In the genomic region with DNA sequence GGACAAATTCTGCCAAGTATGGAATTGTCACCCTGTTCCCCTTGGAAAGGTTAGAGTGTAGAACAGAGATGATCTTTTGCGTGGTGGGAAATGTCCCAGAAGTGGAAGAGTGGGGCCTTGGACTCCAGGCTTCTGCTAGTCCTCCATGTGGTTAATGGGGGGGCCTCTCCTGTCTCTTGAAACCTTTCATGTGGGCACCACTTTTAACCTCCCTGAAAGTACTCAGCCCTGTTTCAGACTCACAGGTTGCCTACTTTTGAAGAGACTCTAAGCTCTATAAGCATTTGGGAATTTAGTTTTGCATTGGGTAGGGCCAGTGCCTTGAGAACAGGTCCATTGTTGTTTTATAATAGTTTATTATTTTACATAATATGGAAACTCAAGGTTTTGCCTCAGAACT, we compare ENCODE assay signal across 15 cellular contexts. TPM values are rescaled to one million over a fixed set of nuclear protein-coding genes. Genes with fewer than 3 reads are reported as not detected.
DNase-seq lines count a peak whose midpoint lies in the region; ATAC-seq and TF ChIP-seq lines count a peak whose summit lies in the region.
"Had no signal": no experiment of that assay in that cellular context is flagged by ENCODE, and none has a peak within 500 bp of the region (broad histone marks: within the 10 kb centered on the region; RNA-seq: fewer than 3 reads in every experiment).

No MANE protein-coding gene starts in this region.

- H3K36me3 ChIP-seq in KMS-11 (ENCODE audit: insufficient read depth) (no peaks in the 10 kb centered on the region), esophagus squamous epithelium (peaks cover 0 to 51% (median 0%) of the 10 kb centered on the region in 3 donors)
- H3K36me3 ChIP-seq: colonic mucosa had no signal

- H3K27me3 ChIP-seq in KMS-11 (ENCODE audit: insufficient read depth, low read depth), result no peaks in the 10 kb centered on the region
- no peaks in the 10 kb centered on the region for H3K27me3 ChIP-seq in esophagus squamous epithelium
- H3K27me3 ChIP-seq: colonic mucosa, upper lobe of right lung had no signal

- H3K4me1 ChIP-seq in KMS-11 (ENCODE audit: low read depth, poor library complexity, severe bottlenecking) (peaks cover 53% of the 10 kb centered on the region), esophagus squamous epithelium (peaks cover 7 to 82% (median 42%) of the 10 kb centered on the region in 3 donors)

- no peak overlapping the region for H3K9ac ChIP-seq in KMS-11

- H3K36me3 Mint-ChIP-seq in activated CD8-positive, alpha-beta memory T cell treated with anti-CD3 and anti-CD28 coated beads, Interleukin-2, amount 10 ng/mL, durations not matched to agents 7 days and 5 days, result peaks cover 30% of the 10 kb centered on the region
- peaks cover 41 to 52% of the 10 kb centered on the region in 2 donors for H3K36me3 Mint-ChIP-seq in stimulated activated naive B cell treated with anti-CD40 and anti-IgM and Interleukin-4, amounts not matched to agents 10 μg/mL and 1 μg/mL and 100 μg/mL, for 72 hours
- peaks cover 43% of the 10 kb centered on the region for H3K36me3 Mint-ChIP-seq in activated CD4-positive, alpha-beta T cell treated with anti-CD3 and anti-CD28 coated beads, Interleukin-2, amount 10 ng/mL, durations not matched to agents 24 days and 14 days (ENCODE audit: low read depth)

- ATAC-seq in activated CD8-positive, alpha-beta memory T cell treated with anti-CD3 and anti-CD28 coated beads, Interleukin-2, amount 10 ng/mL, durations not matched to agents 7 days and 5 days, result no peak
- ATAC-seq in stimulated activated naive B cell treated with anti-CD40 and anti-IgM and Interleukin-4, amounts not matched to agents 10 μg/mL and 1 μg/mL and 100 μg/mL, for 72 hours (replicated peaks), result no peak
- ATAC-seq in HG02610 (IDR thresholded peaks at IDR 0.05; ENCODE audit: unreplicated experiment), result no peak
- ATAC-seq: upper lobe of right lung had no signal

- no peak overlapping the region for H2AFZ ChIP-seq in KMS-11 (ENCODE audit: low read depth)

- H3K79me2 ChIP-seq in KMS-11 (ENCODE audit: insufficient read depth, low read depth), result peaks cover 77% of the 10 kb centered on the region

- H3K4me1 Mint-ChIP-seq in activated CD8-positive, alpha-beta memory T cell treated with anti-CD3 and anti-CD28 coated beads, Interleukin-2, amount 10 ng/mL, durations not matched to agents 7 days and 5 days, result peaks cover 59% of the 10 kb centered on the region
- peaks cover 55 to 74% of the 10 kb centered on the region in 2 donors for H3K4me1 Mint-ChIP-seq in stimulated activated naive B cell treated with anti-CD40 and anti-IgM and Interleukin-4, amounts not matched to agents 10 μg/mL and 1 μg/mL and 100 μg/mL, for 72 hours
- peaks cover 54% of the 10 kb centered on the region for H3K4me1 Mint-ChIP-seq in activated CD4-positive, alpha-beta T cell treated with anti-CD3 and anti-CD28 coated beads, Interleukin-2, amount 10 ng/mL, durations not matched to agents 24 days and 14 days

- CTCF ChIA-PET in activated CD8-positive, alpha-beta memory T cell treated with anti-CD3 and anti-CD28 coated beads, Interleukin-2, amount 10 ng/mL, durations not matched to agents 7 days and 5 days (lab: Charles Lee), result no interaction called here

- H3K27ac Mint-ChIP-seq in activated CD8-positive, alpha-beta memory T cell treated with anti-CD3 and anti-CD28 coated beads, Interleukin-2, amount 10 ng/mL, durations not matched to agents 7 days and 5 days, result peak overlapping the region; percentile 13
- peak overlapping the region; percentile 49 for H3K27ac Mint-ChIP-seq in stimulated activated naive B cell treated with anti-CD40 and anti-IgM and Interleukin-4, amounts not matched to agents 10 μg/mL and 1 μg/mL and 100 μg/mL, for 72 hours
- no peak overlapping the region for H3K27ac Mint-ChIP-seq in activated CD4-positive, alpha-beta T cell treated with anti-CD3 and anti-CD28 coated beads, Interleukin-2, amount 10 ng/mL, durations not matched to agents 24 days and 14 days

- intact Hi-C loops in esophagus squamous epithelium (cut with DNase I), result no loop called here
- intact Hi-C loops in activated CD4-positive, alpha-beta T cell treated with anti-CD3 and anti-CD28 coated beads, Interleukin-2, amount 10 ng/mL, durations not matched to agents 24 days and 14 days (cut with micrococcal nuclease), result no loop called here

- 87 to 100% methylated on average over 1 of the region's 1 CpG for WGBS in esophagus squamous epithelium, 2 donors

- TF ChIP-seq CTCF in KMS-11 (conservative IDR thresholded peaks at IDR 0.05; ENCODE audit: low read depth, low read length) (no peak), esophagus squamous epithelium (IDR thresholded peaks at IDR 0.05) (no peak)

- no peaks in the 10 kb centered on the region for H3K9me3 ChIP-seq in esophagus squamous epithelium
- H3K9me3 ChIP-seq: colonic mucosa, upper lobe of right lung had no signal

- H3K27ac ChIP-seq in KMS-11 (no peak overlapping the region; the same call in 1 of the 2 replicates), esophagus squamous epithelium (peak overlapping the region; percentile 50 to 93 (median 80))
- H3K27ac ChIP-seq: colonic mucosa, upper lobe of right lung had no signal

- H4K20me1 ChIP-seq in KMS-11 (ENCODE audit: insufficient read depth), result no peaks in the 10 kb centered on the region; the same call in 1 of the 2 replicates

- H3K4me2 ChIP-seq in KMS-11, result peak overlapping the region; percentile 25; the same call in 1 of the 2 replicates

- H3K9me3 Mint-ChIP-seq in activated CD8-positive, alpha-beta memory T cell treated with anti-CD3 and anti-CD28 coated beads, Interleukin-2, amount 10 ng/mL, durations not matched to agents 7 days and 5 days (ENCODE audit: low read depth), result no peaks in the 10 kb centered on the region
- H3K9me3 Mint-ChIP-seq in stimulated activated naive B cell treated with anti-CD40 and anti-IgM and Interleukin-4, amounts not matched to agents 10 μg/mL and 1 μg/mL and 100 μg/mL, for 72 hours, result no peaks in the 10 kb centered on the region
- H3K9me3 Mint-ChIP-seq in activated CD4-positive, alpha-beta T cell treated with anti-CD3 and anti-CD28 coated beads, Interleukin-2, amount 10 ng/mL, durations not matched to agents 24 days and 14 days, result no peaks in the 10 kb centered on the region
- H3K9me3 Mint-ChIP-seq: brain had no signal

- DNase-seq in activated CD8-positive, alpha-beta memory T cell treated with anti-CD3 and anti-CD28 coated beads, Interleukin-2, amount 10 ng/mL, durations not matched to agents 7 days and 5 days, result no peak
- no peak for DNase-seq in activated CD8-positive, alpha-beta memory T cell treated with anti-CD3 and anti-CD28 coated beads for 24 hours
- no peak for DNase-seq in esophagus squamous epithelium (lab: John Stamatoyannopoulos, UW)
- no peak for DNase-seq in stimulated activated naive B cell treated with anti-CD40 and anti-IgM and Interleukin-4, amounts not matched to agents 10 μg/mL and 1 μg/mL and 100 μg/mL, for 72 hours
- DNase-seq in pons (ENCODE audit: low spot score), result no peak
- no peak for DNase-seq in activated CD4-positive, alpha-beta T cell treated with anti-CD3 and anti-CD28 coated beads, Interleukin-2, amount 10 ng/mL, durations not matched to agents 24 days and 14 days
- DNase-seq: 8988T; activated CD4-positive, alpha-beta T cell treated with anti-CD3 and anti-CD28 coated beads, Interleukin-2, amount 50 U/mL, for 48 hours; colonic mucosa; NCI-H1417; upper lobe of right lung had no signal

- no peak overlapping the region for H3K4me3 Mint-ChIP-seq in activated CD8-positive, alpha-beta memory T cell treated with anti-CD3 and anti-CD28 coated beads, Interleukin-2, amount 10 ng/mL, durations not matched to agents 7 days and 5 days
- H3K4me3 Mint-ChIP-seq in stimulated activated naive B cell treated with anti-CD40 and anti-IgM and Interleukin-4, amounts not matched to agents 10 μg/mL and 1 μg/mL and 100 μg/mL, for 72 hours, result no peak overlapping the region
- no peak overlapping the region for H3K4me3 Mint-ChIP-seq in activated CD4-positive, alpha-beta T cell treated with anti-CD3 and anti-CD28 coated beads, Interleukin-2, amount 10 ng/mL, durations not matched to agents 24 days and 14 days
- H3K4me3 Mint-ChIP-seq: B cell, brain had no signal

- H3K27me3 Mint-ChIP-seq in activated CD8-positive, alpha-beta memory T cell treated with anti-CD3 and anti-CD28 coated beads, Interleukin-2, amount 10 ng/mL, durations not matched to agents 7 days and 5 days, result no peaks in the 10 kb centered on the region
- no peaks in the 10 kb centered on the region for H3K27me3 Mint-ChIP-seq in stimulated activated naive B cell treated with anti-CD40 and anti-IgM and Interleukin-4, amounts not matched to agents 10 μg/mL and 1 μg/mL and 100 μg/mL, for 72 hours
- H3K27me3 Mint-ChIP-seq in activated CD4-positive, alpha-beta T cell treated with anti-CD3 and anti-CD28 coated beads, Interleukin-2, amount 10 ng/mL, durations not matched to agents 24 days and 14 days, result no peaks in the 10 kb centered on the region
- H3K27me3 Mint-ChIP-seq: B cell had no signal

- TF ChIP-seq POLR2A in esophagus squamous epithelium (IDR thresholded peaks at IDR 0.05), result no peak

- no peak overlapping the region for H3K4me3 ChIP-seq in KMS-11 (IDR thresholded peaks at IDR 0.05; ENCODE audit: insufficient read depth, low read depth, low read length)
- H3K4me3 ChIP-seq in esophagus squamous epithelium, result no peak overlapping the region
- H3K4me3 ChIP-seq: colonic mucosa, upper lobe of right lung had no signal

RNA-seq across cellular contexts. Expression of a gene that starts 17.5 kb away (rescaled TPM):
- 10 to 100 TPM; 20.6 to 24.6 TPM for total RNA-seq in activated CD8-positive, alpha-beta memory T cell treated with anti-CD3 and anti-CD28 coated beads, Interleukin-2, amount 10 ng/mL, durations not matched to agents 7 days and 5 days
- 10 to 100 TPM; 41.7 to 79.6 (median 57.5) TPM for total RNA-seq in esophagus squamous epithelium
- total RNA-seq in activated CD4-positive, alpha-beta T cell treated with anti-CD3 and anti-CD28 coated beads, Interleukin-2, amount 10 ng/mL, durations not matched to agents 24 days and 14 days, result 13.9 and 16.8 TPM in 2 replicates
